18 cellular contexts compared by ENCODE assay signal in genomic region chr11:110347660-110348059, GRCh38. TPM values are rescaled to one million over a fixed set of nuclear protein-coding genes. Genes with fewer than 3 reads are reported as not detected.
A peak's percentile ranks its signal among the peaks of the same experiment; 100 is the strongest.
DNase-seq lines count a peak whose midpoint lies in the region; ATAC-seq and TF ChIP-seq lines count a peak whose summit lies in the region.
"Had no signal": no experiment of that assay in that cellular context is flagged by ENCODE, and none has a peak within 500 bp of the region (broad histone marks: within the 10 kb centered on the region; RNA-seq: fewer than 3 reads in every experiment).

No MANE protein-coding gene starts in this region.

- no peaks in the 10 kb centered on the region for H3K36me3 ChIP-seq in sigmoid colon

- peaks cover 15% of the 10 kb centered on the region for H3K9me3 Mint-ChIP-seq in activated CD4-positive, alpha-beta T cell treated with anti-CD3 and anti-CD28 coated beads, Interleukin-2, amount 10 ng/mL, durations not matched to agents 24 days and 14 days
- H3K9me3 Mint-ChIP-seq in natural killer cell treated with Interleukin-12 subunit alpha and Interleukin-12 subunit beta and Interleukin-15 and Interleukin-18, amount 100 ng/mL, for 72 hours, result peaks cover 6% of the 10 kb centered on the region
- no peaks in the 10 kb centered on the region for H3K9me3 Mint-ChIP-seq in natural killer cell
- peaks cover 11% of the 10 kb centered on the region for H3K9me3 Mint-ChIP-seq in activated T-helper 17 cell treated with anti-CD3 and anti-CD28 coated beads, Interleukin-2, amount 50 U/mL, for 72 hours
- peaks cover 10% of the 10 kb centered on the region for H3K9me3 Mint-ChIP-seq in stimulated activated effector memory CD8-positive, alpha-beta T cell treated with anti-CD3 and anti-CD28 coated beads, Interleukin-12 subunit alpha, Interleukin-12 subunit beta, amount 100 ng/mL, for 72 hours
- H3K9me3 Mint-ChIP-seq: HFFc6 had no signal

- H3K27ac Mint-ChIP-seq in activated CD4-positive, alpha-beta T cell treated with anti-CD3 and anti-CD28 coated beads, Interleukin-2, amount 10 ng/mL, durations not matched to agents 24 days and 14 days, result peak overlapping the region; percentile 99
- H3K27ac Mint-ChIP-seq in natural killer cell treated with Interleukin-12 subunit alpha and Interleukin-12 subunit beta and Interleukin-15 and Interleukin-18, amount 100 ng/mL, for 72 hours, result peak overlapping the region; percentile 98 to 99
- no peak overlapping the region for H3K27ac Mint-ChIP-seq in natural killer cell
- H3K27ac Mint-ChIP-seq in activated T-helper 17 cell treated with anti-CD3 and anti-CD28 coated beads, Interleukin-2, amount 50 U/mL, for 72 hours, result peak overlapping the region; percentile 98
- peak overlapping the region; percentile 97 for H3K27ac Mint-ChIP-seq in stimulated activated effector memory CD8-positive, alpha-beta T cell treated with anti-CD3 and anti-CD28 coated beads, Interleukin-12 subunit alpha, Interleukin-12 subunit beta, amount 100 ng/mL, for 72 hours
- H3K27ac Mint-ChIP-seq: HFFc6 had no signal

- no peak for TF ChIP-seq POLR2A in sigmoid colon (IDR thresholded peaks at IDR 0.05)

- no peak for TF ChIP-seq EP300 in sigmoid colon (IDR thresholded peaks at IDR 0.05)

- no peak for ATAC-seq in natural killer cell treated with Interleukin-12 subunit alpha and Interleukin-12 subunit beta and Interleukin-15 and Interleukin-18, amount 100 ng/mL, for 72 hours
- ATAC-seq in natural killer cell, result no peak
- ATAC-seq in activated T-helper 17 cell treated with anti-CD3 and anti-CD28 coated beads, Interleukin-2, amount 50 U/mL, for 72 hours (replicated peaks), result no peak
- no peak for ATAC-seq in stimulated activated effector memory CD8-positive, alpha-beta T cell treated with anti-CD3 and anti-CD28 coated beads, Interleukin-12 subunit alpha, Interleukin-12 subunit beta, amount 100 ng/mL, for 72 hours

- no peak overlapping the region for H3K27ac ChIP-seq in sigmoid colon

- WGBS in sigmoid colon, 2 donors, result 96 to 98% methylated on average over 4 of the region's 4 CpGs

- H3K4me1 Mint-ChIP-seq in activated CD4-positive, alpha-beta T cell treated with anti-CD3 and anti-CD28 coated beads, Interleukin-2, amount 10 ng/mL, durations not matched to agents 24 days and 14 days, result peaks cover 66% of the 10 kb centered on the region
- H3K4me1 Mint-ChIP-seq in natural killer cell treated with Interleukin-12 subunit alpha and Interleukin-12 subunit beta and Interleukin-15 and Interleukin-18, amount 100 ng/mL, for 72 hours (ENCODE audit: low read depth in 2 of 2), result peaks cover 59 to 71% of the 10 kb centered on the region in 2 donors
- peaks cover 0 to 5% of the 10 kb centered on the region in 2 donors for H3K4me1 Mint-ChIP-seq in natural killer cell
- peaks cover 58% of the 10 kb centered on the region for H3K4me1 Mint-ChIP-seq in activated T-helper 17 cell treated with anti-CD3 and anti-CD28 coated beads, Interleukin-2, amount 50 U/mL, for 72 hours
- peaks cover 78% of the 10 kb centered on the region for H3K4me1 Mint-ChIP-seq in stimulated activated effector memory CD8-positive, alpha-beta T cell treated with anti-CD3 and anti-CD28 coated beads, Interleukin-12 subunit alpha, Interleukin-12 subunit beta, amount 100 ng/mL, for 72 hours

- H3K27me3 Mint-ChIP-seq in activated CD4-positive, alpha-beta T cell treated with anti-CD3 and anti-CD28 coated beads, Interleukin-2, amount 10 ng/mL, durations not matched to agents 24 days and 14 days, result no peaks in the 10 kb centered on the region
- no peaks in the 10 kb centered on the region for H3K27me3 Mint-ChIP-seq in natural killer cell treated with Interleukin-12 subunit alpha and Interleukin-12 subunit beta and Interleukin-15 and Interleukin-18, amount 100 ng/mL, for 72 hours
- H3K27me3 Mint-ChIP-seq in natural killer cell (ENCODE audit: low read depth in 2 of 2), result peaks cover 7 to 8% of the 10 kb centered on the region in 2 donors
- H3K27me3 Mint-ChIP-seq in activated T-helper 17 cell treated with anti-CD3 and anti-CD28 coated beads, Interleukin-2, amount 50 U/mL, for 72 hours, result no peaks in the 10 kb centered on the region
- H3K27me3 Mint-ChIP-seq: CD4-positive, alpha-beta memory T cell had no signal

- no peak overlapping the region for H3K4me3 ChIP-seq in sigmoid colon

- intact Hi-C loops in activated CD4-positive, alpha-beta T cell treated with anti-CD3 and anti-CD28 coated beads, Interleukin-2, amount 10 ng/mL, durations not matched to agents 24 days and 14 days (cut with micrococcal nuclease), result loop anchor here (2.0 to 10.0 kb wide), 4 partner anchors 255 to 1587 kb away; partner anchors contain the start of genes DIXDC1 and ZC3H12C
- intact Hi-C loops in natural killer cell (cut with micrococcal nuclease), result no loop called here
- intact Hi-C loops in sigmoid colon (cut with DNase I), result no loop called here

- no peak overlapping the region for H3K4me3 Mint-ChIP-seq in activated CD4-positive, alpha-beta T cell treated with anti-CD3 and anti-CD28 coated beads, Interleukin-2, amount 10 ng/mL, durations not matched to agents 24 days and 14 days
- peak overlapping the region; percentile 78 for H3K4me3 Mint-ChIP-seq in natural killer cell treated with Interleukin-12 subunit alpha and Interleukin-12 subunit beta and Interleukin-15 and Interleukin-18, amount 100 ng/mL, for 72 hours
- no peak overlapping the region for H3K4me3 Mint-ChIP-seq in natural killer cell
- H3K4me3 Mint-ChIP-seq in activated T-helper 17 cell treated with anti-CD3 and anti-CD28 coated beads, Interleukin-2, amount 50 U/mL, for 72 hours, result peak overlapping the region; percentile 75
- H3K4me3 Mint-ChIP-seq in stimulated activated effector memory CD8-positive, alpha-beta T cell treated with anti-CD3 and anti-CD28 coated beads, Interleukin-12 subunit alpha, Interleukin-12 subunit beta, amount 100 ng/mL, for 72 hours, result peak overlapping the region; percentile 63
- H3K4me3 Mint-ChIP-seq: HFFc6 had no signal

- DNase-seq in activated CD4-positive, alpha-beta T cell treated with anti-CD3 and anti-CD28 coated beads, Interleukin-2, amount 10 ng/mL, durations not matched to agents 24 days and 14 days, result no peak
- no peak for DNase-seq in activated CD4-positive, alpha-beta T cell treated with anti-CD3 and anti-CD28 coated beads, Interleukin-2, amount 50 U/mL, for 1 hour
- no peak for DNase-seq in natural killer cell treated with Interleukin-12 subunit alpha and Interleukin-12 subunit beta and Interleukin-15 and Interleukin-18, amount 100 ng/mL, for 72 hours (ENCODE audit: low spot score)
- DNase-seq in natural killer cell (no peak), sigmoid colon (no peak), GF-D8 (lab: John Stamatoyannopoulos, UW) (no peak)
- DNase-seq in stimulated activated effector memory CD8-positive, alpha-beta T cell treated with anti-CD3 and anti-CD28 coated beads, Interleukin-12 subunit alpha, Interleukin-12 subunit beta, amount 100 ng/mL, for 72 hours (ENCODE audit: low spot score in 2 of 2), result no peak
- DNase-seq: CD4-positive, alpha-beta memory T cell; DMS153; GDM1; H7; HFFc6; NCI-H1417 treated with DMSO at 0.1 percent for 48 hours; NCI-H187 treated with DMSO at 0.1 percent for 48 hours; NCI-H2227 treated with DMSO at 0.1 percent for 48 hours; NCI-H510A treated with DMSO at 0.1 percent for 48 hours; NCI-H774 had no signal

- peaks cover 13% of the 10 kb centered on the region for H3K36me3 Mint-ChIP-seq in activated CD4-positive, alpha-beta T cell treated with anti-CD3 and anti-CD28 coated beads, Interleukin-2, amount 10 ng/mL, durations not matched to agents 24 days and 14 days (ENCODE audit: low read depth)
- peaks cover 11% of the 10 kb centered on the region for H3K36me3 Mint-ChIP-seq in natural killer cell treated with Interleukin-12 subunit alpha and Interleukin-12 subunit beta and Interleukin-15 and Interleukin-18, amount 100 ng/mL, for 72 hours
- no peaks in the 10 kb centered on the region for H3K36me3 Mint-ChIP-seq in natural killer cell
- peaks cover 26% of the 10 kb centered on the region for H3K36me3 Mint-ChIP-seq in activated T-helper 17 cell treated with anti-CD3 and anti-CD28 coated beads, Interleukin-2, amount 50 U/mL, for 72 hours (ENCODE audit: low read depth)
- H3K36me3 Mint-ChIP-seq in stimulated activated effector memory CD8-positive, alpha-beta T cell treated with anti-CD3 and anti-CD28 coated beads, Interleukin-12 subunit alpha, Interleukin-12 subunit beta, amount 100 ng/mL, for 72 hours, result peaks cover 12% of the 10 kb centered on the region
- H3K36me3 Mint-ChIP-seq: CD4-positive, alpha-beta memory T cell had no signal

- TF ChIP-seq CTCF in natural killer cell (IDR thresholded peaks at IDR 0.05) (no peak), sigmoid colon (IDR thresholded peaks at IDR 0.05) (no peak)

- H3K4me1 ChIP-seq in sigmoid colon, result no peaks in the 10 kb centered on the region

- no peaks in the 10 kb centered on the region for H3K27me3 ChIP-seq in sigmoid colon

- no peaks in the 10 kb centered on the region for H3K9me3 ChIP-seq in sigmoid colon

RNA-seq across cellular contexts. Expression of gene RDX, which starts 51.2 kb away (rescaled TPM):
- 87.6 and 88.4 TPM in 2 replicates for total RNA-seq in activated CD4-positive, alpha-beta T cell treated with anti-CD3 and anti-CD28 coated beads, Interleukin-2, amount 10 ng/mL, durations not matched to agents 24 days and 14 days
- 100 to 1,000 TPM in 1 of 2 donors, 10 to 100 TPM in 1; 78.0 to 161 TPM for total RNA-seq in natural killer cell treated with Interleukin-12 subunit alpha and Interleukin-12 subunit beta and Interleukin-15 and Interleukin-18, amount 100 ng/mL, for 72 hours
- total RNA-seq in natural killer cell (10 to 100 TPM; 22.6 to 31.1 (median 25.9) TPM), sigmoid colon (100 to 1,000 TPM in 1 of 4 donors, 10 to 100 TPM in 3; 55.6 to 160 (median 71.8) TPM)
- total RNA-seq in activated T-helper 17 cell treated with anti-CD3 and anti-CD28 coated beads, Interleukin-2, amount 50 U/mL, for 72 hours, result 10 to 100 TPM; 83.2 to 95.6 TPM
- polyA plus RNA-seq in sigmoid colon, result 10 to 100 TPM in 2 of 3 donors, 1 to 10 TPM in 1; 7.9 to 14.4 (median 10.3) TPM

Comparison
In these comparisons a context has a peak if more than half of its experiments do, and no peak if none do; other contexts are left out.
1. H3K27ac Mint-ChIP-seq: peak in activated CD4-positive, alpha-beta T cell treated with anti-CD3 and anti-CD28 coated beads, Interleukin-2, amount 10 ng/mL, durations not matched to agents 24 days and 14 days (single experiment), natural killer cell treated with Interleukin-12 subunit alpha and Interleukin-12 subunit beta and Interleukin-15 and Interleukin-18, amount 100 ng/mL, for 72 hours (2 of 2), activated T-helper 17 cell treated with anti-CD3 and anti-CD28 coated beads, Interleukin-2, amount 50 U/mL, for 72 hours (single experiment) and stimulated activated effector memory CD8-positive, alpha-beta T cell treated with anti-CD3 and anti-CD28 coated beads, Interleukin-12 subunit alpha, Interleukin-12 subunit beta, amount 100 ng/mL, for 72 hours (single experiment); none in natural killer cell (0 of 2).
2. H3K4me3 Mint-ChIP-seq: peak in natural killer cell treated with Interleukin-12 subunit alpha and Interleukin-12 subunit beta and Interleukin-15 and Interleukin-18, amount 100 ng/mL, for 72 hours (single experiment), activated T-helper 17 cell treated with anti-CD3 and anti-CD28 coated beads, Interleukin-2, amount 50 U/mL, for 72 hours (single experiment) and stimulated activated effector memory CD8-positive, alpha-beta T cell treated with anti-CD3 and anti-CD28 coated beads, Interleukin-12 subunit alpha, Interleukin-12 subunit beta, amount 100 ng/mL, for 72 hours (single experiment); none in activated CD4-positive, alpha-beta T cell treated with anti-CD3 and anti-CD28 coated beads, Interleukin-2, amount 10 ng/mL, durations not matched to agents 24 days and 14 days (single experiment) and natural killer cell (single experiment).